In genomic region chr9:2014696-2015580, GRCh38 we compare ENCODE assay signal across 1 cellular context.
TF ChIP-seq lines count a peak whose summit lies in the region.

SMARCA2 (plus strand) TSS chr9:2015347; CDS start chr9:2029023, 13,676 bp downstream.

TF ChIP-seq in HEK293, 187 proteins besides CTCF, POLR2A, EP300 and RAD21 (continued from another document and continues in another):
- TF ChIP-seq ZNF518A (tag by site-specific recombination; conservative IDR thresholded peaks at IDR 0.05; ENCODE audit: low read depth) = no peak
- peak; percentile 76 for TF ChIP-seq ZBTB20 (tag by site-specific recombination; IDR thresholded peaks at IDR 0.05)
- TF ChIP-seq ZNF18 (tag by site-specific recombination; IDR thresholded peaks at IDR 0.05) = no peak
- TF ChIP-seq ZNF10 (tag by site-specific recombination; IDR thresholded peaks at IDR 0.05) = no peak
- no peak for TF ChIP-seq ZNF202 (tag by site-specific recombination; IDR thresholded peaks at IDR 0.05; ENCODE audit: borderline replicate concordance)
- no peak for TF ChIP-seq ZNF140 (tag by site-specific recombination; IDR thresholded peaks at IDR 0.05)
- TF ChIP-seq PRDM4 (tag by site-specific recombination; IDR thresholded peaks at IDR 0.05) = no peak
- TF ChIP-seq GLIS2 (tag by site-specific recombination; IDR thresholded peaks at IDR 0.05) = no peak
- no peak for TF ChIP-seq ZNF311 (tag by site-specific recombination; IDR thresholded peaks at IDR 0.05; ENCODE audit: borderline replicate concordance)
- TF ChIP-seq ATF2 (tag by site-specific recombination; IDR thresholded peaks at IDR 0.05; ENCODE audit: low read depth) = peak; percentile 24; the same call in 1 of the 2 replicates
- peak; percentile 69 for TF ChIP-seq SP2 (tag by site-specific recombination; IDR thresholded peaks at IDR 0.05)
- no peak for TF ChIP-seq ZNF664 (tag by site-specific recombination; IDR thresholded peaks at IDR 0.05)
- TF ChIP-seq ZBTB26 (tag by site-specific recombination; optimal IDR thresholded peaks at IDR 0.05) = peak; percentile 91
- no peak for TF ChIP-seq ZXDB (tag by site-specific recombination; IDR thresholded peaks at IDR 0.05)
- TF ChIP-seq ZEB2 (tag by site-specific recombination; IDR thresholded peaks at IDR 0.05) = no peak; the same call in 1 of the 2 replicates
- TF ChIP-seq ZNF596 (tag by site-specific recombination; IDR thresholded peaks at IDR 0.05) = no peak
- no peak for TF ChIP-seq ZBTB49 (tag by site-specific recombination; IDR thresholded peaks at IDR 0.05; ENCODE audit: low read depth)
- no peak for TF ChIP-seq FEZF1 (tag by site-specific recombination; IDR thresholded peaks at IDR 0.05)
- no peak for TF ChIP-seq ZNF214 (tag by site-specific recombination; IDR thresholded peaks at IDR 0.05; ENCODE audit: borderline replicate concordance)
- no peak for TF ChIP-seq ZNF404 (tag by site-specific recombination; IDR thresholded peaks at IDR 0.05)
- TF ChIP-seq ZNF239 (tag by site-specific recombination; IDR thresholded peaks at IDR 0.05) = no peak
- no peak for TF ChIP-seq ZNF530 (tag by site-specific recombination; IDR thresholded peaks at IDR 0.05; ENCODE audit: low read depth)
- TF ChIP-seq KLF1 (tag by site-specific recombination; IDR thresholded peaks at IDR 0.05) = peak; percentile 16
- TF ChIP-seq ZBTB48 (tag by site-specific recombination; IDR thresholded peaks at IDR 0.05) = peak; percentile 81
- TF ChIP-seq ZSCAN4 (tag by site-specific recombination; IDR thresholded peaks at IDR 0.05) = no peak
- TF ChIP-seq ZNF571 (tag by site-specific recombination; IDR thresholded peaks at IDR 0.05) = no peak
- TF ChIP-seq ZNF600 (tag by site-specific recombination; IDR thresholded peaks at IDR 0.05) = peak; percentile 91
- TF ChIP-seq MEIS1 (CRISPR knock-in tag; IDR thresholded peaks at IDR 0.05; ENCODE audit: borderline replicate concordance) = no peak
- TF ChIP-seq HIC1 (tag by site-specific recombination; IDR thresholded peaks at IDR 0.05) = 0 out of 2 replicates have a peak, but pooled peaks have one; percentile 33
- TF ChIP-seq PATZ1 (tag by site-specific recombination; IDR thresholded peaks at IDR 0.05) = peak; percentile 79
- TF ChIP-seq ZNF394 (tag by site-specific recombination; IDR thresholded peaks at IDR 0.05; ENCODE audit: borderline replicate concordance) = no peak
- TF ChIP-seq ZNF704 (tag by site-specific recombination; IDR thresholded peaks at IDR 0.05) = no peak
- TF ChIP-seq ELK4 (IDR thresholded peaks at IDR 0.05; ENCODE audit: borderline replicate concordance, low read depth, low read length) = no peak
- TF ChIP-seq KLF16 (tag by site-specific recombination; IDR thresholded peaks at IDR 0.05) = peak; percentile 52
- TF ChIP-seq SCRT2 (tag by site-specific recombination; IDR thresholded peaks at IDR 0.05) = no peak
